8 cellular contexts compared by ENCODE assay signal in genomic region chr10:87504667-87505365, GRCh38. TPM values are rescaled to one million over a fixed set of nuclear protein-coding genes. Genes with fewer than 3 reads are reported as not detected.
A peak's percentile ranks its signal among the peaks of the same experiment; 100 is the strongest.
DNase-seq lines count a peak whose midpoint lies in the region; ATAC-seq, FAIRE-seq and TF ChIP-seq lines count a peak whose summit lies in the region.

Gene MINPP1 (plus strand): TSS chr10:87504893. CDS start chr10:87504916, 23 bp downstream.

- peaks cover 15 to 34% (median 28%) of the 10 kb centered on the region in 4 donors for H3K4me1 ChIP-seq in esophagus muscularis mucosa
- H3K4me1 ChIP-seq in muscle layer of colon (ENCODE audit: insufficient read depth, low read length), result peaks cover 22% of the 10 kb centered on the region

- peak; percentile 88 for ATAC-seq in GM21381 (IDR thresholded peaks at IDR 0.05; ENCODE audit: unreplicated experiment)
- peak; percentile 89 for ATAC-seq in activated T-cell treated with anti-CD3 and anti-CD28 coated beads, Interleukin-2, amount 50 U/mL, for 72 hours (replicated peaks in 1 of 2)
- ATAC-seq in stimulated activated effector memory CD8-positive, alpha-beta T cell treated with anti-CD3 and anti-CD28 coated beads, Interleukin-12 subunit alpha, Interleukin-12 subunit beta, amount 100 ng/mL, for 72 hours, result peak; percentile 91

- H3K36me3 Mint-ChIP-seq in activated T-cell treated with anti-CD3 and anti-CD28 coated beads, Interleukin-2, amount 50 U/mL, for 72 hours (ENCODE audit: insufficient read depth in 2 of 2), result no peaks in the 10 kb centered on the region
- peaks cover 20% of the 10 kb centered on the region for H3K36me3 Mint-ChIP-seq in stimulated activated effector memory CD8-positive, alpha-beta T cell treated with anti-CD3 and anti-CD28 coated beads, Interleukin-12 subunit alpha, Interleukin-12 subunit beta, amount 100 ng/mL, for 72 hours

- peaks cover 0 to 12% (median 7%) of the 10 kb centered on the region in 4 donors for H3K36me3 ChIP-seq in esophagus muscularis mucosa
- no peaks in the 10 kb centered on the region for H3K36me3 ChIP-seq in muscle layer of colon (ENCODE audit: insufficient read depth, low read length)

- H3K27ac ChIP-seq in esophagus muscularis mucosa (replicated peaks in 1 of 4) (peak within 1 kb of the TSS; percentile 78 to 92 (median 84)), muscle layer of colon (ENCODE audit: low read depth, low read length) (peak within 1 kb of the TSS; percentile 77)

- H3K27me3 Mint-ChIP-seq in activated T-cell treated with anti-CD3 and anti-CD28 coated beads, Interleukin-2, amount 50 U/mL, for 72 hours (ENCODE audit: low read depth), result peaks cover 7% of the 10 kb centered on the region

- H3K9ac ChIP-seq in muscle layer of colon (ENCODE audit: low read length), result peak within 1 kb of the TSS; percentile 67

- TF ChIP-seq EP300 in esophagus muscularis mucosa (IDR thresholded peaks at IDR 0.05), result no peak

- no peak for TF ChIP-seq POLR2A in esophagus muscularis mucosa (IDR thresholded peaks at IDR 0.05; ENCODE audit: low read depth)

- H3K4me3 ChIP-seq in esophagus muscularis mucosa (peak within 1 kb of the TSS; percentile 77 to 92 (median 87)), muscle layer of colon (ENCODE audit: low read depth in 1 of 2, low read length in 2 of 2) (peak within 1 kb of the TSS; percentile 77 to 87)

- no peaks in the 10 kb centered on the region for H3K9me3 Mint-ChIP-seq in activated T-cell treated with anti-CD3 and anti-CD28 coated beads, Interleukin-2, amount 50 U/mL, for 72 hours
- no peaks in the 10 kb centered on the region for H3K9me3 Mint-ChIP-seq in stimulated activated effector memory CD8-positive, alpha-beta T cell treated with anti-CD3 and anti-CD28 coated beads, Interleukin-12 subunit alpha, Interleukin-12 subunit beta, amount 100 ng/mL, for 72 hours

- peak; percentile 82 for DNase-seq in DMS114 treated with DMSO at 0.1 percent for 48 hours (lab: John Stamatoyannopoulos, UW; ENCODE audit: unreplicated experiment)
- DNase-seq in HTR-8/SVneo (ENCODE audit: insufficient read length, low spot score), result peak; percentile 90
- DNase-seq in activated T-cell treated with anti-CD3 and anti-CD28 coated beads, Interleukin-2, amount 50 U/mL, for 72 hours, result peak; percentile 87 to 91
- DNase-seq in esophagus muscularis mucosa (ENCODE audit: extremely low spot score), result peak; percentile 93
- DNase-seq in stimulated activated effector memory CD8-positive, alpha-beta T cell treated with anti-CD3 and anti-CD28 coated beads, Interleukin-12 subunit alpha, Interleukin-12 subunit beta, amount 100 ng/mL, for 72 hours (ENCODE audit: low spot score in 2 of 2), result peak; percentile 69 to 92

- peak; percentile 83 for FAIRE-seq in HTR-8/SVneo (lab: Jason Lieb, UNC)

- no peaks in the 10 kb centered on the region for H3K27me3 ChIP-seq in esophagus muscularis mucosa
- H3K27me3 ChIP-seq in muscle layer of colon (ENCODE audit: control insufficient read depth in 1 of 2, insufficient read depth in 2 of 2, low read length in 2 of 2), result no peaks in the 10 kb centered on the region

- intact Hi-C loops in esophagus muscularis mucosa (cut with DNase I), result no loop called here

- H3K9me3 ChIP-seq in esophagus muscularis mucosa (no peaks in the 10 kb centered on the region), muscle layer of colon (ENCODE audit: low read length) (no peaks in the 10 kb centered on the region)

- H3K4me3 Mint-ChIP-seq in activated T-cell treated with anti-CD3 and anti-CD28 coated beads, Interleukin-2, amount 50 U/mL, for 72 hours, result peak within 1 kb of the TSS; percentile 94 to 95
- H3K4me3 Mint-ChIP-seq in stimulated activated effector memory CD8-positive, alpha-beta T cell treated with anti-CD3 and anti-CD28 coated beads, Interleukin-12 subunit alpha, Interleukin-12 subunit beta, amount 100 ng/mL, for 72 hours, result peak within 1 kb of the TSS; percentile 88

- TF ChIP-seq CTCF in esophagus muscularis mucosa (IDR thresholded peaks at IDR 0.05), result no peak

- WGBS in esophagus muscularis mucosa, result under 1% methylated on average over 37 of the region's 71 CpGs

- H3K4me1 Mint-ChIP-seq in activated T-cell treated with anti-CD3 and anti-CD28 coated beads, Interleukin-2, amount 50 U/mL, for 72 hours (ENCODE audit: low read depth), result peaks cover 40% of the 10 kb centered on the region
- peaks cover 15% of the 10 kb centered on the region for H3K4me1 Mint-ChIP-seq in stimulated activated effector memory CD8-positive, alpha-beta T cell treated with anti-CD3 and anti-CD28 coated beads, Interleukin-12 subunit alpha, Interleukin-12 subunit beta, amount 100 ng/mL, for 72 hours

- peak within 1 kb of the TSS; percentile 87 for H3K27ac Mint-ChIP-seq in activated T-cell treated with anti-CD3 and anti-CD28 coated beads, Interleukin-2, amount 50 U/mL, for 72 hours
- H3K27ac Mint-ChIP-seq in stimulated activated effector memory CD8-positive, alpha-beta T cell treated with anti-CD3 and anti-CD28 coated beads, Interleukin-12 subunit alpha, Interleukin-12 subunit beta, amount 100 ng/mL, for 72 hours, result peak within 1 kb of the TSS; percentile 83

TF ChIP-seq in PFSK-1, 5 proteins besides CTCF, POLR2A, EP300 and RAD21:
- TF ChIP-seq REST (IDR thresholded peaks at IDR 0.05; ENCODE audit: insufficient read depth in 1 of 2, low read depth in 2 of 2, low read length in 2 of 2), result no peak
- TF ChIP-seq POLR2AphosphoS5 (IDR thresholded peaks at IDR 0.05; ENCODE audit: low read depth, low read length), result peak; percentile 87
- TF ChIP-seq TAF1 (IDR thresholded peaks at IDR 0.05; ENCODE audit: borderline replicate concordance, insufficient read depth, low read length), result peak; percentile 88; the same call in 1 of the 2 replicates
- peak; percentile 63 for TF ChIP-seq FOXP2 (optimal IDR thresholded peaks at IDR 0.05; ENCODE audit: borderline replicate concordance, extremely low read depth, extremely low read length, insufficient read depth)
- peak; percentile 89; the same call in 1 of the 2 replicates for TF ChIP-seq SIN3A (IDR thresholded peaks at IDR 0.05; ENCODE audit: borderline replicate concordance, insufficient read depth, low read length)

RNA-seq across cellular contexts. Expression of gene MINPP1, which starts in this region (rescaled TPM):
- 11.7 TPM for polyA plus RNA-seq in PFSK-1 (2012; ENCODE audit: insufficient read length, low read depth)
- total RNA-seq in activated T-cell treated with anti-CD3 and anti-CD28 coated beads, Interleukin-2, amount 50 U/mL, for 72 hours, result 10 to 100 TPM; 10.5 to 12.4 TPM
- total RNA-seq in esophagus muscularis mucosa, result 10 to 100 TPM in 2 of 4 donors, 1 to 10 TPM in 2; 8.1 to 13.3 (median 11.0) TPM

Comparison
In these comparisons a context has a peak if more than half of its experiments do, and no peak if none do; other contexts are left out.
1. Peak in every context shown above with its lines: DNase-seq, ATAC-seq, H3K4me3 ChIP-seq and H3K27ac ChIP-seq.